8 cellular contexts compared by ENCODE assay signal in the genomic region with DNA sequence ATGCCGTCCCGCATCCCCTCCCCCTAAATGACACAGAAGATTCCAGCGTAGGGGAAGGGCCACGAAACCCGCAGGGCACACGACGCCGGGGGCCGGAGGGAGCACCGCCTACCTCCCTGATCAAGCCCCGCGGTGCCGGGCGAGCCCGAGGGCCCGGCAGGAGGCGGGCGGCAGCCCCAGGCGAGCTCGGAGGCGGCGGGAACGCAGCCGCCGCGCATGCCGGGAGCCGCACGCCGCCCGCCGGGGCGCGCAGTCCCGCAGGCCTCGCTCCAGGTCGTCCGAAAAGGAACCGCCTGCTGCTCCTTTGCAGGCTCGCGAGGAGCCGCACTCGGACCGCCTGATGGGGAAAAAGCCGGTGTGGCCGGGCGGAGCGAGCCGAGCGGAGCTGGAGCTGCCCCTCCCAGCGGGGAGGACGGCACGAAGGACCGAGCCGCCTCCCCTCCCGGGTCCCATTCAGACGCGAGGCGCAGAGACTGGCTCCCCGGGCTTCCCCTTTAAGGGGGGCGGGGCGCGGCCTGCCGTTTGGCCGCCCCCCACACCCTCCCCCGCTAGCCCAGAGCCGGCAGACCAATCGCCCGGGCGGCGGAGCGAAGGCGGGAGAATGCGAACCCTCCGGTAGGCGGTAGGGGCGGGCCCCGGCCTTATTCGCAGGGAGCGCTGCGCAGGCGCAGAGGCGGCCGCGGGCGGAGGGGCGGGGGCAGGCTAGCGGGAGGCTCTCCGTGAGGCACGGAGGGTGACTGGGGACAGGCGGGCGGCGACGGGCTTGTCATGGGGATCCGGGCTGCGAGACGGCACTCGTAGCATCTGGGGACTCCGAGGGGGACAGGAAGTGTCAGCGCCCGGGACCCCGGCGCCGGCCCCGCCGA. TPM values are rescaled to one million over a fixed set of nuclear protein-coding genes. Genes with fewer than 3 reads are reported as not detected.
DNase-seq lines count a peak whose midpoint lies in the region; ATAC-seq and TF ChIP-seq lines count a peak whose summit lies in the region.

No MANE protein-coding gene starts in this region.

- H3K4me3 ChIP-seq in choroid plexus epithelial cell (ENCODE audit: low read depth, low read length), result peak overlapping the region; percentile 95

- peak; percentile 78 for TF ChIP-seq POLR2A in GM19099 (IDR thresholded peaks at IDR 0.05; ENCODE audit: extremely low read depth, insufficient read length, low read depth)

- ATAC-seq in HG03432 (IDR thresholded peaks at IDR 0.05; ENCODE audit: unreplicated experiment), result peak; percentile 73

- DNase-seq in Ammon's horn (ENCODE audit: low spot score) (peak; percentile 98), NCI-H460 (ENCODE audit: extremely low read depth, low read depth) (peak; percentile 94), choroid plexus epithelial cell (ENCODE audit: low read depth) (peak; percentile 98), kidney tubule cell (ENCODE audit: low spot score) (peak; percentile 98)
- DNase-seq in activated CD4-positive, alpha-beta T cell treated with anti-CD3 and anti-CD28 coated beads for 24 hours (ENCODE audit: low read depth in 2 of 2), result peak; percentile 97 to 99
- peak; percentile 96 to 99 (median 99) for DNase-seq in stimulated activated CD4-positive, alpha-beta T cell treated with anti-CD3 and anti-CD28 coated beads, Interleukin-1b, Interleukin-23, amount 100 ng/mL, for 24 hours (ENCODE audit: low read depth in 4 of 4, low spot score in 1 of 4)

- TF ChIP-seq CTCF in choroid plexus epithelial cell (conservative IDR thresholded peaks at IDR 0.05; ENCODE audit: low read depth, low read length), result no peak

RNA-seq across cellular contexts. Expression of a gene that starts 0.6 kb away (rescaled TPM):
- total RNA-seq in NCI-H460 (2014; rRNA removed; shearing (Covaris generic)), result 12.8 and 13.0 TPM in 2 replicates
- polyA plus RNA-seq in NCI-H460 (2014; cell fraction: nucleus; rRNA removed), result 4.3 and 8.6 TPM in 2 replicates

RNA-seq across cellular contexts. Expression of a gene that starts 59.9 kb away (rescaled TPM):
- total RNA-seq in NCI-H460 (2014; rRNA removed; shearing (Covaris generic)), result 10.4 and 11.5 TPM in 2 replicates
- 7.4 and 11.5 TPM in 2 replicates for polyA plus RNA-seq in NCI-H460 (2014; cell fraction: nucleus; rRNA removed)

Comparison
In these comparisons a context has a peak if more than half of its experiments do, and no peak if none do; other contexts are left out.
1. Peak in every context shown above with its lines: DNase-seq, ATAC-seq and H3K4me3 ChIP-seq.